In the genomic region with DNA sequence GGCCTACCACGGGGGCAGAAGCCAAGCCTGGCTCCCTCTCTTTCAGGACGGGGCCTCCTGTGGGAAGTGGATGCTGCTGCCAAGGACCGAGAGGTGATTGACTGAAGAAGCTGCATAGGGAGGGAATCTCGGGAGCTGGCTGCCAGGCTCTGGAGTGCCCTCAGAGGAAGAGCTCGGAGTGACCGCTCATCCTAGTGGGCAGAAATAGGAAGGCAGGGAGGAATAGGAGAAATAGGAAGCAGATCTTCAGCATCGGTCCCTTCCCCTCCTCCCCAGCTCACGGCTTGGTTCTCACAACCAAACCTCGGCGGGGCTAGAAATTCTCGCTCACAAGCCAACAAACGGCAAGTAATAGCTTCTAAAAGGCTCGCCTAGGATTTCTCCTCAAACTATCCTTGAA, we compare ENCODE assay signal across 1 cellular context.
TF ChIP-seq lines count a peak whose summit lies in the region.

No MANE protein-coding gene starts in this region.

TF ChIP-seq in SK-N-SH, 30 proteins besides CTCF, POLR2A, EP300 and RAD21 (continued from another document):
- no peak for TF ChIP-seq REST (IDR thresholded peaks at IDR 0.05; ENCODE audit: low read depth, low read length)
- TF ChIP-seq GABPA (IDR thresholded peaks at IDR 0.05; ENCODE audit: low read depth) = no peak
- TF ChIP-seq TAF1 (IDR thresholded peaks at IDR 0.05; ENCODE audit: borderline replicate concordance, low read depth, low read length) = no peak
- TF ChIP-seq ELF1 (IDR thresholded peaks at IDR 0.05) = no peak
- TF ChIP-seq USF1 (IDR thresholded peaks at IDR 0.05; ENCODE audit: borderline replicate concordance, low read depth) = no peak
- TF ChIP-seq RXRA (IDR thresholded peaks at IDR 0.05; ENCODE audit: borderline replicate concordance, low read depth) = no peak
- no peak for TF ChIP-seq FOXM1 (IDR thresholded peaks at IDR 0.05; ENCODE audit: low read depth)
- TF ChIP-seq IRF3 (IDR thresholded peaks at IDR 0.05; ENCODE audit: low read depth, low read length) = no peak
- TF ChIP-seq PBX3 (IDR thresholded peaks at IDR 0.05) = no peak
- TF ChIP-seq GATA2 (CRISPR knock-in tag; IDR thresholded peaks at IDR 0.05) = no peak
- TF ChIP-seq POLR2AphosphoS5 (IDR thresholded peaks at IDR 0.05; ENCODE audit: low read depth, low read length) = no peak
- TF ChIP-seq JUND (IDR thresholded peaks at IDR 0.05) = no peak
- TF ChIP-seq MEF2A (IDR thresholded peaks at IDR 0.05; ENCODE audit: borderline replicate concordance, low read depth) = no peak
